In the genomic region with DNA sequence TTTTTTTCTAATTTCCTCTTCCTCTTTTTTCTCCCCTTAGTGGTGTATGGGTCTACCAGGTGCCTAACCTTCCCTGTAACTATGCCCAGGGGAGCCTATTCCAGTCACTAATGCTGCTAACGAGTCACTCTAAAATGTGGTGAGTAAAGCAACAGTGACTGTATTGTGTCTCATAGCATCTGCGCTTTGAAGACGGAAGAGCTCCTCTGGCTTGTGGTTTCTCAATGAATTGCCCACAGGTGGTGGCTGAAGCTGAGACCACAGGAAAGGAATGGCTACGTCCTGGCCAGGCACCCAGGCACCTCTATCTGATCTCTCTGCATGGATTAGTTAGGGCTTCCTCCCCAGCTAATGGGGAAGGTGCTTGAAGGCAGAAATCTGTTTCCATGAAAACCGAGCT, we compare ENCODE assay signal across 1 cellular context.
TF ChIP-seq lines count a peak whose summit lies in the region.

No MANE protein-coding gene starts in this region.

TF ChIP-seq in WTC11, 78 proteins besides CTCF, POLR2A, EP300 and RAD21:
- TF ChIP-seq SOX15 (CRISPR knock-in tag; IDR thresholded peaks at IDR 0.05) (no peak), NFATC4 (CRISPR knock-in tag; IDR thresholded peaks at IDR 0.05) (no peak), TCF7 (CRISPR knock-in tag; IDR thresholded peaks at IDR 0.05; ENCODE audit: low read depth) (no peak), ZNF121 (CRISPR knock-in tag; IDR thresholded peaks at IDR 0.05) (no peak), ZNF416 (CRISPR knock-in tag; IDR thresholded peaks at IDR 0.05) (no peak), RORB (CRISPR knock-in tag; IDR thresholded peaks at IDR 0.05) (no peak), ZNF423 (CRISPR knock-in tag; IDR thresholded peaks at IDR 0.05) (no peak), PRRX2 (CRISPR knock-in tag; IDR thresholded peaks at IDR 0.05) (no peak), TEAD1 (CRISPR knock-in tag; IDR thresholded peaks at IDR 0.05) (no peak), SMAD3 (CRISPR knock-in tag; IDR thresholded peaks at IDR 0.05; ENCODE audit: borderline replicate concordance) (no peak), SP1 (CRISPR knock-in tag; conservative IDR thresholded peaks at IDR 0.05) (no peak), FOXJ3 (CRISPR knock-in tag; IDR thresholded peaks at IDR 0.05; ENCODE audit: borderline replicate concordance) (no peak), JAZF1 (CRISPR knock-in tag; IDR thresholded peaks at IDR 0.05) (no peak)
- TF ChIP-seq, protein P1, sequence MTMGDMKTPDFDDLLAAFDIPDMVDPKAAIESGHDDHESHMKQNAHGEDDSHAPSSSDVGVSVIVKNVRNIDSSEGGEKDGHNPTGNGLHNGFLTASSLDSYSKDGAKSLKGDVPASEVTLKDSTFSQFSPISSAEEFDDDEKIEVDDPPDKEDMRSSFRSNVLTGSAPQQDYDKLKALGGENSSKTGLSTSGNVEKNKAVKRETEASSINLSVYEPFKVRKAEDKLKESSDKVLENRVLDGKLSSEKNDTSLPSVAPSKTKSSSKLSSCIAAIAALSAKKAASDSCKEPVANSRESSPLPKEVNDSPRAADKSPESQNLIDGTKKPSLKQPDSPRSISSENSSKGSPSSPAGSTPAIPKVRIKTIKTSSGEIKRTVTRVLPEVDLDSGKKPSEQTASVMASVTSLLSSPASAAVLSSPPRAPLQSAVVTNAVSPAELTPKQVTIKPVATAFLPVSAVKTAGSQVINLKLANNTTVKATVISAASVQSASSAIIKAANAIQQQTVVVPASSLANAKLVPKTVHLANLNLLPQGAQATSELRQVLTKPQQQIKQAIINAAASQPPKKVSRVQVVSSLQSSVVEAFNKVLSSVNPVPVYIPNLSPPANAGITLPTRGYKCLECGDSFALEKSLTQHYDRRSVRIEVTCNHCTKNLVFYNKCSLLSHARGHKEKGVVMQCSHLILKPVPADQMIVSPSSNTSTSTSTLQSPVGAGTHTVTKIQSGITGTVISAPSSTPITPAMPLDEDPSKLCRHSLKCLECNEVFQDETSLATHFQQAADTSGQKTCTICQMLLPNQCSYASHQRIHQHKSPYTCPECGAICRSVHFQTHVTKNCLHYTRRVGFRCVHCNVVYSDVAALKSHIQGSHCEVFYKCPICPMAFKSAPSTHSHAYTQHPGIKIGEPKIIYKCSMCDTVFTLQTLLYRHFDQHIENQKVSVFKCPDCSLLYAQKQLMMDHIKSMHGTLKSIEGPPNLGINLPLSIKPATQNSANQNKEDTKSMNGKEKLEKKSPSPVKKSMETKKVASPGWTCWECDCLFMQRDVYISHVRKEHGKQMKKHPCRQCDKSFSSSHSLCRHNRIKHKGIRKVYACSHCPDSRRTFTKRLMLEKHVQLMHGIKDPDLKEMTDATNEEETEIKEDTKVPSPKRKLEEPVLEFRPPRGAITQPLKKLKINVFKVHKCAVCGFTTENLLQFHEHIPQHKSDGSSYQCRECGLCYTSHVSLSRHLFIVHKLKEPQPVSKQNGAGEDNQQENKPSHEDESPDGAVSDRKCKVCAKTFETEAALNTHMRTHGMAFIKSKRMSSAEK (CRISPR knock-in tag; IDR thresholded peaks at IDR 0.05; ENCODE audit: borderline replicate concordance), result no peak
- TF ChIP-seq, protein P2, sequence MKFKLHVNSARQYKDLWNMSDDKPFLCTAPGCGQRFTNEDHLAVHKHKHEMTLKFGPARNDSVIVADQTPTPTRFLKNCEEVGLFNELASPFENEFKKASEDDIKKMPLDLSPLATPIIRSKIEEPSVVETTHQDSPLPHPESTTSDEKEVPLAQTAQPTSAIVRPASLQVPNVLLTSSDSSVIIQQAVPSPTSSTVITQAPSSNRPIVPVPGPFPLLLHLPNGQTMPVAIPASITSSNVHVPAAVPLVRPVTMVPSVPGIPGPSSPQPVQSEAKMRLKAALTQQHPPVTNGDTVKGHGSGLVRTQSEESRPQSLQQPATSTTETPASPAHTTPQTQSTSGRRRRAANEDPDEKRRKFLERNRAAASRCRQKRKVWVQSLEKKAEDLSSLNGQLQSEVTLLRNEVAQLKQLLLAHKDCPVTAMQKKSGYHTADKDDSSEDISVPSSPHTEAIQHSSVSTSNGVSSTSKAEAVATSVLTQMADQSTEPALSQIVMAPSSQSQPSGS (CRISPR knock-in tag; IDR thresholded peaks at IDR 0.05; ENCODE audit: borderline replicate concordance, low read depth), result no peak
- TF ChIP-seq, protein P3, sequence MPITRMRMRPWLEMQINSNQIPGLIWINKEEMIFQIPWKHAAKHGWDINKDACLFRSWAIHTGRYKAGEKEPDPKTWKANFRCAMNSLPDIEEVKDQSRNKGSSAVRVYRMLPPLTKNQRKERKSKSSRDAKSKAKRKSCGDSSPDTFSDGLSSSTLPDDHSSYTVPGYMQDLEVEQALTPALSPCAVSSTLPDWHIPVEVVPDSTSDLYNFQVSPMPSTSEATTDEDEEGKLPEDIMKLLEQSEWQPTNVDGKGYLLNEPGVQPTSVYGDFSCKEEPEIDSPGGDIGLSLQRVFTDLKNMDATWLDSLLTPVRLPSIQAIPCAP (CRISPR knock-in tag; IDR thresholded peaks at IDR 0.05), result no peak
- TF ChIP-seq, protein P4, sequence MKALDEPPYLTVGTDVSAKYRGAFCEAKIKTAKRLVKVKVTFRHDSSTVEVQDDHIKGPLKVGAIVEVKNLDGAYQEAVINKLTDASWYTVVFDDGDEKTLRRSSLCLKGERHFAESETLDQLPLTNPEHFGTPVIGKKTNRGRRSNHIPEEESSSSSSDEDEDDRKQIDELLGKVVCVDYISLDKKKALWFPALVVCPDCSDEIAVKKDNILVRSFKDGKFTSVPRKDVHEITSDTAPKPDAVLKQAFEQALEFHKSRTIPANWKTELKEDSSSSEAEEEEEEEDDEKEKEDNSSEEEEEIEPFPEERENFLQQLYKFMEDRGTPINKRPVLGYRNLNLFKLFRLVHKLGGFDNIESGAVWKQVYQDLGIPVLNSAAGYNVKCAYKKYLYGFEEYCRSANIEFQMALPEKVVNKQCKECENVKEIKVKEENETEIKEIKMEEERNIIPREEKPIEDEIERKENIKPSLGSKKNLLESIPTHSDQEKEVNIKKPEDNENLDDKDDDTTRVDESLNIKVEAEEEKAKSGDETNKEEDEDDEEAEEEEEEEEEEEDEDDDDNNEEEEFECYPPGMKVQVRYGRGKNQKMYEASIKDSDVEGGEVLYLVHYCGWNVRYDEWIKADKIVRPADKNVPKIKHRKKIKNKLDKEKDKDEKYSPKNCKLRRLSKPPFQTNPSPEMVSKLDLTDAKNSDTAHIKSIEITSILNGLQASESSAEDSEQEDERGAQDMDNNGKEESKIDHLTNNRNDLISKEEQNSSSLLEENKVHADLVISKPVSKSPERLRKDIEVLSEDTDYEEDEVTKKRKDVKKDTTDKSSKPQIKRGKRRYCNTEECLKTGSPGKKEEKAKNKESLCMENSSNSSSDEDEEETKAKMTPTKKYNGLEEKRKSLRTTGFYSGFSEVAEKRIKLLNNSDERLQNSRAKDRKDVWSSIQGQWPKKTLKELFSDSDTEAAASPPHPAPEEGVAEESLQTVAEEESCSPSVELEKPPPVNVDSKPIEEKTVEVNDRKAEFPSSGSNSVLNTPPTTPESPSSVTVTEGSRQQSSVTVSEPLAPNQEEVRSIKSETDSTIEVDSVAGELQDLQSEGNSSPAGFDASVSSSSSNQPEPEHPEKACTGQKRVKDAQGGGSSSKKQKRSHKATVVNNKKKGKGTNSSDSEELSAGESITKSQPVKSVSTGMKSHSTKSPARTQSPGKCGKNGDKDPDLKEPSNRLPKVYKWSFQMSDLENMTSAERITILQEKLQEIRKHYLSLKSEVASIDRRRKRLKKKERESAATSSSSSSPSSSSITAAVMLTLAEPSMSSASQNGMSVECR (CRISPR knock-in tag; IDR thresholded peaks at IDR 0.05; ENCODE audit: borderline replicate concordance), result no peak
